Comparison of ENCODE assay signal across 8 cellular contexts in genomic region chr2:1728821-1729220, GRCh38. TPM values are rescaled to one million over a fixed set of nuclear protein-coding genes. Genes with fewer than 3 reads are reported as not detected.
DNase-seq lines count a peak whose midpoint lies in the region; ATAC-seq and TF ChIP-seq lines count a peak whose summit lies in the region.
"Had no signal": no experiment of that assay in that cellular context is flagged by ENCODE, and none has a peak within 500 bp of the region (broad histone marks: within the 10 kb centered on the region; RNA-seq: fewer than 3 reads in every experiment).

No MANE protein-coding gene starts in this region.

- H4K91ac ChIP-seq in mesenchymal stem cell (ENCODE audit: low read length) = peak overlapping the region; percentile 94

- H2AK5ac ChIP-seq in mesenchymal stem cell (ENCODE audit: low read length, severe bottlenecking) = no peak overlapping the region

- no peak overlapping the region for H3K4me3 ChIP-seq in colonic mucosa
- no peak overlapping the region for H3K4me3 ChIP-seq in mesenchymal stem cell (ENCODE audit: insufficient read depth in 1 of 2, low read depth in 1 of 2, low read length in 2 of 2)
- peak overlapping the region in 3 of 4 donors; percentile 5 to 33 (median 8) for H3K4me3 ChIP-seq in upper lobe of left lung

- no peak for TF ChIP-seq CTCF in colonic mucosa (IDR thresholded peaks at IDR 0.05)
- TF ChIP-seq CTCF in upper lobe of left lung (IDR thresholded peaks at IDR 0.05) = no peak

- ATAC-seq in upper lobe of left lung (ENCODE audit: low FRiP score in 2 of 2) = peak in 1 of 2 donors; percentile 79
- no peak for ATAC-seq in GM18498 (IDR thresholded peaks at IDR 0.05; ENCODE audit: unreplicated experiment)
- ATAC-seq in activated CD4-positive, CD25-positive, alpha-beta regulatory T cell treated with anti-CD3 and anti-CD28 coated beads, Interleukin-2, amount 50 U/mL, for 24 hours = no peak
- ATAC-seq in HG03196 (IDR thresholded peaks at IDR 0.05; ENCODE audit: unreplicated experiment) = no peak

- H2BK15ac ChIP-seq in mesenchymal stem cell (ENCODE audit: low read depth, poor library complexity, severe bottlenecking) = peak overlapping the region; percentile 93

- TF ChIP-seq POLR2A in upper lobe of left lung (IDR thresholded peaks at IDR 0.05) = peak in 1 of 4 donors; percentile 38

- H3K79me1 ChIP-seq in mesenchymal stem cell (replicated peaks; ENCODE audit: low read length, poor library complexity, severe bottlenecking) = no peaks in the 10 kb centered on the region

- H3K27me3 ChIP-seq in colonic mucosa = no peaks in the 10 kb centered on the region
- no peaks in the 10 kb centered on the region for H3K27me3 ChIP-seq in mesenchymal stem cell (ENCODE audit: control insufficient read depth in 1 of 2, insufficient read depth in 1 of 2, low read length in 2 of 2)
- no peaks in the 10 kb centered on the region for H3K27me3 ChIP-seq in upper lobe of left lung

- H3K14ac ChIP-seq in mesenchymal stem cell (ENCODE audit: low read length in 2 of 2) = no peak overlapping the region

- peak overlapping the region; percentile 42 for H4K8ac ChIP-seq in mesenchymal stem cell (ENCODE audit: low read length)

- peak overlapping the region in 1 of 2 experiments; percentile 93 for H3K4ac ChIP-seq in mesenchymal stem cell (ENCODE audit: low read depth in 1 of 2, low read length in 2 of 2)

- H3K9me3 ChIP-seq in colonic mucosa (no peaks in the 10 kb centered on the region), mesenchymal stem cell (ENCODE audit: control insufficient read depth, low read length) (no peaks in the 10 kb centered on the region), upper lobe of left lung (no peaks in the 10 kb centered on the region)

- H3K23ac ChIP-seq in mesenchymal stem cell (ENCODE audit: low read length in 2 of 2) = peak overlapping the region in 1 of 2 experiments; percentile 37

- H3K9ac ChIP-seq in colonic mucosa (ENCODE audit: low read depth in 2 of 2, low read length in 2 of 2) (no peak overlapping the region), mesenchymal stem cell (ENCODE audit: low read length) (no peak overlapping the region)

- H3K18ac ChIP-seq in mesenchymal stem cell (ENCODE audit: low read depth in 1 of 2, low read length in 2 of 2) = peak overlapping the region; percentile 97 to 99

- H3K36me3 ChIP-seq in colonic mucosa (no peaks in the 10 kb centered on the region), mesenchymal stem cell (ENCODE audit: control insufficient read depth in 1 of 2, insufficient read depth in 2 of 2, low read depth in 1 of 2, low read length in 2 of 2) (peaks cover 0 to 11% of the 10 kb centered on the region in 2 experiments), upper lobe of left lung (no peaks in the 10 kb centered on the region)

- no peak overlapping the region for H3K27ac ChIP-seq in colonic mucosa
- H3K27ac ChIP-seq in mesenchymal stem cell (ENCODE audit: low read length, poor library complexity, severe bottlenecking) = peak overlapping the region; percentile 81
- peak overlapping the region; percentile 60 to 91 (median 78) for H3K27ac ChIP-seq in upper lobe of left lung

- TF ChIP-seq EP300 in upper lobe of left lung (IDR thresholded peaks at IDR 0.05) = no peak

- DNase-seq in NCI-H510A (lab: John Stamatoyannopoulos, UW) = peak; percentile 66
- peak; percentile 31 for DNase-seq in colonic mucosa
- peak; percentile 77 for DNase-seq in mesenchymal stem cell
- peak; percentile 55 to 80 for DNase-seq in upper lobe of left lung
- DNase-seq: activated naive CD4-positive, alpha-beta T cell had no signal

- H3K4me2 ChIP-seq in mesenchymal stem cell (ENCODE audit: low read length, poor library complexity, severe bottlenecking) = peak overlapping the region; percentile 41

- 25% methylated on average over 14 of the region's 14 CpGs for WGBS in mesenchymal stem cell
- WGBS in upper lobe of left lung, 2 donors = 41 to 51% methylated on average over 14 of the region's 14 CpGs

- peak overlapping the region in 1 of 2 experiments; percentile 98 for H2BK12ac ChIP-seq in mesenchymal stem cell (ENCODE audit: low read length in 2 of 2)

- no peak overlapping the region for H2BK5ac ChIP-seq in mesenchymal stem cell (ENCODE audit: low read depth, low read length, poor library complexity, severe bottlenecking)

- intact Hi-C loops in colonic mucosa (cut with DNase I) = no loop called here

- H2AFZ ChIP-seq in mesenchymal stem cell (ENCODE audit: low read depth, low read length) = no peak overlapping the region

- no peaks in the 10 kb centered on the region for H3K4me1 ChIP-seq in colonic mucosa
- H3K4me1 ChIP-seq in mesenchymal stem cell (ENCODE audit: control insufficient read depth, insufficient read depth, low read depth, low read length) = peaks cover 39% of the 10 kb centered on the region
- peaks cover 36 to 50% (median 44%) of the 10 kb centered on the region in 4 donors for H3K4me1 ChIP-seq in upper lobe of left lung

- H2BK120ac ChIP-seq in mesenchymal stem cell (ENCODE audit: low read depth, low read length) = peak overlapping the region; percentile 97

RNA-seq across cellular contexts. Expression of gene PXDN, which starts 15.5 kb away (rescaled TPM):
- total RNA-seq in colonic mucosa (10 to 100 TPM in 1 of 2 donors, 1 to 10 TPM in 1; 9.5 to 20.0 TPM), upper lobe of left lung (10 to 100 TPM; 20.8 to 65.6 (median 38.5) TPM)
- polyA plus RNA-seq in mesenchymal stem cell (2013, experiment 1 of 2) = 621 TPM
- polyA plus RNA-seq in mesenchymal stem cell (2013, experiment 2 of 2) = 614 TPM

Comparison
In these comparisons a context has a peak if more than half of its experiments do, and no peak if none do; other contexts are left out.
1. H3K4me3 ChIP-seq: peak in upper lobe of left lung (3 of 4); none in colonic mucosa (single experiment) and mesenchymal stem cell (0 of 2).
2. Peak in every context shown above with its lines, with median percentiles within 50 percentile points of each other: DNase-seq.